ENCODE assay signal across 1 cellular context in the genomic region with DNA sequence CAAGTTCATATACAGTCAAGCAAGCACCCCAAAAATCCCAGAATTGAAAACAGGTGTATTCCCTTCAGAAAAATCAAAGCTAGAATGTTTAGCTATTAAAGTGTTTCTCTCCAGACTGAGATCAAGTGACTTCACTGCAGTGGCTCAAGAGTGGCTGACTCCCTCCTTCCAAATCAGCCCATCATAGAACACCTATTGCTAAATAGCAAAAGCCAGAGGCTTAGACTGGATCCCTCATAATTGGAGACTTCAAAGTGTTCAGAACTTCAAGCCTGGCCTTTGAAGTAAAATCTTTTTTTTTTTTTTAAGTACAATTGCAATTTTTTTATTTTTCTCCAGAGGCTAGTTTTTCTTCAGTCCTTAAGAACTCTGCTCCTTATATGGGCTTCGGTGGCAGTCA.
TF ChIP-seq lines count a peak whose summit lies in the region.

No MANE protein-coding gene starts in this region.

TF ChIP-seq in GM12878, 131 proteins besides CTCF, POLR2A, EP300 and RAD21:
- no peak for TF ChIP-seq NFXL1 (IDR thresholded peaks at IDR 0.05; ENCODE audit: borderline replicate concordance)
- no peak for TF ChIP-seq POU2F2 (IDR thresholded peaks at IDR 0.05; ENCODE audit: borderline replicate concordance, low read depth, low read length)
- TF ChIP-seq KAT2A (conservative IDR thresholded peaks at IDR 0.05; ENCODE audit: control insufficient read depth, low read depth, low read length), result no peak
- TF ChIP-seq IKZF1 (conservative IDR thresholded peaks at IDR 0.05), result no peak
- TF ChIP-seq, protein P1, sequence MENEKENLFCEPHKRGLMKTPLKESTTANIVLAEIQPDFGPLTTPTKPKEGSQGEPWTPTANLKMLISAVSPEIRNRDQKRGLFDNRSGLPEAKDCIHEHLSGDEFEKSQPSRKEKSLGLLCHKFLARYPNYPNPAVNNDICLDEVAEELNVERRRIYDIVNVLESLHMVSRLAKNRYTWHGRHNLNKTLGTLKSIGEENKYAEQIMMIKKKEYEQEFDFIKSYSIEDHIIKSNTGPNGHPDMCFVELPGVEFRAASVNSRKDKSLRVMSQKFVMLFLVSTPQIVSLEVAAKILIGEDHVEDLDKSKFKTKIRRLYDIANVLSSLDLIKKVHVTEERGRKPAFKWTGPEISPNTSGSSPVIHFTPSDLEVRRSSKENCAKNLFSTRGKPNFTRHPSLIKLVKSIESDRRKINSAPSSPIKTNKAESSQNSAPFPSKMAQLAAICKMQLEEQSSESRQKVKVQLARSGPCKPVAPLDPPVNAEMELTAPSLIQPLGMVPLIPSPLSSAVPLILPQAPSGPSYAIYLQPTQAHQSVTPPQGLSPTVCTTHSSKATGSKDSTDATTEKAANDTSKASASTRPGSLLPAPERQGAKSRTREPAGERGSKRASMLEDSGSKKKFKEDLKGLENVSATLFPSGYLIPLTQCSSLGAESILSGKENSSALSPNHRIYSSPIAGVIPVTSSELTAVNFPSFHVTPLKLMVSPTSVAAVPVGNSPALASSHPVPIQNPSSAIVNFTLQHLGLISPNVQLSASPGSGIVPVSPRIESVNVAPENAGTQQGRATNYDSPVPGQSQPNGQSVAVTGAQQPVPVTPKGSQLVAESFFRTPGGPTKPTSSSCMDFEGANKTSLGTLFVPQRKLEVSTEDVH (IDR thresholded peaks at IDR 0.05; ENCODE audit: low read depth, partially characterized antibody), result no peak
- TF ChIP-seq ATF7 (IDR thresholded peaks at IDR 0.05; ENCODE audit: low read depth), result no peak
- no peak for TF ChIP-seq PAX5 (IDR thresholded peaks at IDR 0.05; ENCODE audit: borderline replicate concordance, low read depth, low read length)
